In genomic region chr2:214469728-214470127, GRCh38 we compare ENCODE assay signal across 3 cellular contexts.
A peak's percentile ranks its signal among the peaks of the same experiment; 100 is the strongest.
TF ChIP-seq lines count a peak whose summit lies in the region.

No MANE protein-coding gene starts in this region.

TF ChIP-seq in HepG2, 621 proteins besides CTCF, POLR2A, EP300 and RAD21:
- TF ChIP-seq MAFK (conservative IDR thresholded peaks at IDR 0.05 in 1 of 2, IDR thresholded peaks at IDR 0.05 in 1 of 2; ENCODE audit: low read length in 2 of 2) (peak; percentile 51 to 71; a peak in 3 of 4 replicates), EED (CRISPR knock-in tag; IDR thresholded peaks at IDR 0.05) (no peak), MAFF (IDR thresholded peaks at IDR 0.05; ENCODE audit: low read depth, low read length) (0 out of 2 replicates have a peak, but pooled peaks have one; percentile 31), FOXA3 (CRISPR knock-in tag; IDR thresholded peaks at IDR 0.05) (no peak)

TF ChIP-seq in A549, 52 proteins besides CTCF, POLR2A, EP300 and RAD21:
- TF ChIP-seq E2F6 (IDR thresholded peaks at IDR 0.05; ENCODE audit: borderline replicate concordance, low read depth) (no peak), MAFK (IDR thresholded peaks at IDR 0.05; ENCODE audit: partially characterized antibody) (peak; percentile 27)

TF ChIP-seq in IMR-90, 13 proteins besides CTCF, POLR2A, EP300 and RAD21:
- TF ChIP-seq MAFK (IDR thresholded peaks at IDR 0.05; ENCODE audit: low read depth, low read length) (peak; percentile 36), NFE2L2 (IDR thresholded peaks at IDR 0.05; ENCODE audit: low read depth, low read length) (no peak)
